ENCODE assay signal across 17 cellular contexts in the genomic region with DNA sequence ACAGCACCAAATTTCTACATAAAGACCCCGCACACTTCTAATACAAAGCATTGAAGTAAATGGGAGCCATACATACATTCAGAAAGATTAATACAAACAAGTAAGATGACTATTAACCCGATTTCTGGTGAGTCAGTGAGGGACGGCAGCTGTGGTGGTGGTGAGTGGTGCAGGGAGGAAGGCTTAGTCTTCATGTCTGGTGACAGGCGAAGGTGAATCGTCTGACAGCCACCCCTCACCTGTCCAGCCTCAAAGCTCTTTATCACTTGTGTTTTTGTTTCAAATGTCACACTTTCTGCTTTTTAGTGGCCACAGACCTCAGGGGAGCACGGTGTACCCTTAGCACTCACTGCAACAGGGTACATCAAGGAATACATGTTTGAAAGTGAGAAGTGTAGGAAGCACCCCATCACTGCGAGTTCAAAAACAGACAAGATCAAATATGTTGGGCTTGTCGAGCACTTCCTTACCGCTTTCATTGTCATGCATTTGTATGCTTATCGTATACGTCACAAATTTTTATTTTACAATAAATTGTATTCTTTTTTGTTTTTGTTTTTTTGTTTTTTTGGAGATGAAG.
A peak's percentile ranks its signal among the peaks of the same experiment; 100 is the strongest.
DNase-seq lines count a peak whose midpoint lies in the region; ATAC-seq, FAIRE-seq and TF ChIP-seq lines count a peak whose summit lies in the region.
"Had no signal": no experiment of that assay in that cellular context is flagged by ENCODE, and none has a peak within 500 bp of the region (broad histone marks: within the 10 kb centered on the region; RNA-seq: fewer than 3 reads in every experiment).

No MANE protein-coding gene starts in this region.

- H3K9me3 Mint-ChIP-seq in activated CD4-positive, alpha-beta T cell treated with anti-CD3 and anti-CD28 coated beads for 36 hours (ENCODE audit: low read depth): peaks cover 13% of the 10 kb centered on the region

- peak; percentile 96 for ATAC-seq in activated CD4-positive, alpha-beta T cell treated with anti-CD3 and anti-CD28 coated beads for 36 hours
- no peak for ATAC-seq in HG03025 (IDR thresholded peaks at IDR 0.05; ENCODE audit: low FRiP score, unreplicated experiment)
- ATAC-seq in HG02588 (IDR thresholded peaks at IDR 0.05; ENCODE audit: unreplicated experiment): no peak
- ATAC-seq: A549, mucosa of descending colon, pancreas had no signal

- H3K27me3 Mint-ChIP-seq in activated CD4-positive, alpha-beta T cell treated with anti-CD3 and anti-CD28 coated beads for 36 hours: no peaks in the 10 kb centered on the region

- intact Hi-C loops in activated CD4-positive, alpha-beta T cell treated with anti-CD3 and anti-CD28 coated beads for 36 hours (cut with DNase I, micrococcal nuclease): no loop called here

- H3K4me1 Mint-ChIP-seq in activated CD4-positive, alpha-beta T cell treated with anti-CD3 and anti-CD28 coated beads for 36 hours: peaks cover 30% of the 10 kb centered on the region

- H3K27ac Mint-ChIP-seq in activated CD4-positive, alpha-beta T cell treated with anti-CD3 and anti-CD28 coated beads for 36 hours: peak overlapping the region; percentile 51

- FAIRE-seq in bronchial epithelial cell (lab: Jason Lieb, UNC): no peak
- FAIRE-seq: A549, GM12892, pancreas had no signal

- DNase-seq in activated CD4-positive, alpha-beta T cell treated with anti-CD3 and anti-CD28 coated beads for 36 hours: peak; percentile 71
- DNase-seq in activated CD4-positive, alpha-beta T cell treated with anti-CD3 and anti-CD28 coated beads for 1 hour: no peak
- DNase-seq in activated CD8-positive, alpha-beta memory T cell treated with anti-CD3 and anti-CD28 coated beads for 4 hours (ENCODE audit: low read depth in 2 of 2): peak; percentile 30 to 47
- DNase-seq in bronchial epithelial cell (ENCODE audit: low read depth) (peak; percentile 9), inferior parietal cortex (ENCODE audit: extremely low spot score) (no peak)
- DNase-seq in stimulated activated CD8-positive, alpha-beta memory T cell treated with anti-CD3 and anti-CD28 coated beads, Interleukin-12 subunit alpha, Interleukin-12 subunit beta, amount 100 ng/mL, for 24 hours (ENCODE audit: extremely low read depth): peak; percentile 41
- DNase-seq: amniotic stem cell, EL, mucosa of descending colon, NCI-H187, NCI-H510A, pancreas, WERI-Rb-1 had no signal

- H3K4me3 ChIP-seq in bronchial epithelial cell (ENCODE audit: low read depth, low read length): no peak overlapping the region
- H3K4me3 ChIP-seq: A549, mucosa of descending colon, pancreas had no signal

- no peak overlapping the region for H3K4me3 Mint-ChIP-seq in activated CD4-positive, alpha-beta T cell treated with anti-CD3 and anti-CD28 coated beads for 36 hours

- H3K36me3 Mint-ChIP-seq in activated CD4-positive, alpha-beta T cell treated with anti-CD3 and anti-CD28 coated beads for 36 hours (ENCODE audit: low read depth): peaks cover 14% of the 10 kb centered on the region

- TF ChIP-seq CTCF in bronchial epithelial cell (IDR thresholded peaks at IDR 0.05; ENCODE audit: insufficient read depth, low read length, severe bottlenecking): no peak

- peaks cover 2% of the 10 kb centered on the region for H3K27me3 ChIP-seq in bronchial epithelial cell (ENCODE audit: control insufficient read depth, insufficient read depth, low read length)
- H3K27me3 ChIP-seq: pancreas had no signal

- POLR2A ChIA-PET in activated CD4-positive, alpha-beta T cell treated with anti-CD3 and anti-CD28 coated beads for 36 hours (lab: Charles Lee): no interaction called here

- CTCF ChIA-PET in activated CD4-positive, alpha-beta T cell treated with anti-CD3 and anti-CD28 coated beads for 36 hours (lab: Charles Lee): no interaction called here

- H3K36me3 ChIP-seq in bronchial epithelial cell (ENCODE audit: control insufficient read depth, insufficient read depth, low read length): no peaks in the 10 kb centered on the region
- H3K36me3 ChIP-seq: pancreas, WERI-Rb-1 had no signal

Comparison
In these comparisons a context has a peak if more than half of its experiments do, and no peak if none do; other contexts are left out.
1. DNase-seq: peak in activated CD4-positive, alpha-beta T cell treated with anti-CD3 and anti-CD28 coated beads for 36 hours (single experiment), activated CD8-positive, alpha-beta memory T cell treated with anti-CD3 and anti-CD28 coated beads for 4 hours (2 of 2), bronchial epithelial cell (single experiment) and stimulated activated CD8-positive, alpha-beta memory T cell treated with anti-CD3 and anti-CD28 coated beads, Interleukin-12 subunit alpha, Interleukin-12 subunit beta, amount 100 ng/mL, for 24 hours (single experiment); none in activated CD4-positive, alpha-beta T cell treated with anti-CD3 and anti-CD28 coated beads for 1 hour (single experiment) and inferior parietal cortex (single experiment).